In genomic region chr17:50863221-50863843, GRCh38 we compare ENCODE assay signal across 8 cellular contexts. TPM values are rescaled to one million over a fixed set of nuclear protein-coding genes. Genes with fewer than 3 reads are reported as not detected.
DNase-seq lines count a peak whose midpoint lies in the region; ATAC-seq and TF ChIP-seq lines count a peak whose summit lies in the region.

No MANE protein-coding gene starts in this region.

- H3K4me1 Mint-ChIP-seq in MCF 10A (ENCODE audit: insufficient read depth, unreplicated experiment): peaks cover 20% of the 10 kb centered on the region

- H3K36me3 ChIP-seq in left lung: peaks cover 0 to 16% of the 10 kb centered on the region in 2 donors

- ATAC-seq in left lung (no peak), GM19455 (IDR thresholded peaks at IDR 0.05; ENCODE audit: unreplicated experiment) (no peak), GM18511 (IDR thresholded peaks at IDR 0.05; ENCODE audit: unreplicated experiment) (no peak)
- ATAC-seq in stimulated activated naive CD8-positive, alpha-beta T cell treated with anti-CD3 and anti-CD28 coated beads, Interleukin-15, Interleukin-2, amounts not matched to agents 100 U/mL and 50 U/mL, for 24 hours: no peak

- intact Hi-C loops in MCF 10A (cut with micrococcal nuclease) (loop anchor here (1.0 kb wide), 2 partner anchors 87 to 93 kb away; no protein-coding TSS in a partner anchor), left lung (cut with DNase I) (no loop called here)

- peak; percentile 12 to 17 for DNase-seq in activated CD4-positive, alpha-beta T cell treated with anti-CD3 and anti-CD28 coated beads for 4 hours
- DNase-seq in activated CD4-positive, alpha-beta T cell treated with anti-CD3 and anti-CD28 coated beads for 1 hour: no peak
- peak; percentile 33 for DNase-seq in NOMO-1 treated with DMSO at 0.1 percent for 48 hours (lab: John Stamatoyannopoulos, UW; ENCODE audit: unreplicated experiment)
- peak; percentile 63 for DNase-seq in MCF 10A (ENCODE audit: unreplicated experiment)
- DNase-seq in left lung: peak in 1 of 2 donors; percentile 58
- peak; percentile 68 for DNase-seq in stimulated activated naive CD8-positive, alpha-beta T cell treated with anti-CD3 and anti-CD28 coated beads, Interleukin-15, Interleukin-2, amounts not matched to agents 100 U/mL and 50 U/mL, for 24 hours

- TF ChIP-seq CTCF in MCF 10A (IDR thresholded peaks at IDR 0.05; ENCODE audit: unreplicated experiment): peak; percentile 75
- TF ChIP-seq CTCF in left lung (IDR thresholded peaks at IDR 0.05): peak; percentile 18 to 47

- no peaks in the 10 kb centered on the region for H3K27me3 ChIP-seq in left lung

- H3K9me3 ChIP-seq in left lung: no peaks in the 10 kb centered on the region

- CTCF ChIA-PET in MCF 10A (lab: Yijun Ruan, JAX): interaction anchor here (0.6 to 6.3 kb wide), 17 partner anchors 11 to 495 kb away, joined by 3 to 71 read pairs (median 4); no protein-coding TSS in a partner anchor

- peak overlapping the region; percentile 73 for H3K4me3 Mint-ChIP-seq in MCF 10A (ENCODE audit: unreplicated experiment)

- peaks cover 66% of the 10 kb centered on the region for H3K36me3 Mint-ChIP-seq in MCF 10A (ENCODE audit: insufficient read depth, unreplicated experiment)

- no TSS peak for BruUV-seq in MCF 10A (replicated peaks; lab: Mats Ljungman, UMichigan)

- H3K4me3 ChIP-seq in left lung: peak overlapping the region; percentile 5 to 88

- peak overlapping the region; percentile 93 for H3K27ac Mint-ChIP-seq in MCF 10A (ENCODE audit: low read depth, unreplicated experiment)

- H3K27ac ChIP-seq in left lung: peak overlapping the region in 1 of 2 donors; percentile 26

- H3K9me3 Mint-ChIP-seq in MCF 10A (ENCODE audit: unreplicated experiment): no peaks in the 10 kb centered on the region

- no peaks in the 10 kb centered on the region for H3K27me3 Mint-ChIP-seq in MCF 10A (ENCODE audit: insufficient read depth, unreplicated experiment)

- peaks cover 7 to 37% of the 10 kb centered on the region in 2 donors for H3K4me1 ChIP-seq in left lung

- POLR2A ChIA-PET in MCF 10A (lab: Yijun Ruan, JAX): interaction anchor here (0.7 to 10.4 kb wide), 11 partner anchors 10 to 1613 kb away, joined by 3 to 473 read pairs (median 57); no protein-coding TSS in a partner anchor

RNA-seq across cellular contexts. Expression of gene TOB1, which starts 2.8 kb away (rescaled TPM):
- total RNA-seq in MCF 10A (2022) (53.1 and 66.0 TPM in 2 replicates), left lung (10 to 100 TPM; 53.4 to 81.1 TPM)

RNA-seq across cellular contexts. Expression of gene WFIKKN2, which starts 27.9 kb away (rescaled TPM):
- not detected in 2 replicates for total RNA-seq in MCF 10A (2022)
- total RNA-seq in left lung: not detected
